Comparison of ENCODE assay signal across 13 cellular contexts in genomic region chr7:118803-119376, GRCh38.
A peak's percentile ranks its signal among the peaks of the same experiment; 100 is the strongest.
DNase-seq lines count a peak whose midpoint lies in the region; ATAC-seq and TF ChIP-seq lines count a peak whose summit lies in the region.
"Had no signal": no experiment of that assay in that cellular context is flagged by ENCODE, and none has a peak within 500 bp of the region (broad histone marks: within the 10 kb centered on the region; RNA-seq: fewer than 3 reads in every experiment).

No MANE protein-coding gene starts in this region.

- intact Hi-C loops in CD14-positive monocyte (cut with micrococcal nuclease) = loop anchor here in 1 of 2 donors (5.0 kb wide), 1 partner anchor 73 kb away; the partner anchor contains the start of gene FAM20C
- intact Hi-C loops in posterior vena cava (cut with DNase I) = no loop called here

- TF ChIP-seq POLR2A in gastroesophageal sphincter (IDR thresholded peaks at IDR 0.05) = no peak

- TF ChIP-seq CTCF in CD14-positive monocyte (IDR thresholded peaks at IDR 0.05) (no peak), gastroesophageal sphincter (IDR thresholded peaks at IDR 0.05) (no peak)

- peaks cover 0 to 44% (median 8%) of the 10 kb centered on the region in 3 donors for H3K4me1 ChIP-seq in gastroesophageal sphincter
- H3K4me1 ChIP-seq: BE2C had no signal

- H3K9me3 Mint-ChIP-seq in CD14-positive monocyte = peaks cover 0 to 11% (median 3%) of the 10 kb centered on the region in 7 donors
- peaks cover 9% of the 10 kb centered on the region for H3K9me3 Mint-ChIP-seq in activated T-cell treated with anti-CD3 and anti-CD28 coated beads, Interleukin-2, amount 50 U/mL, for 4 hours
- H3K9me3 Mint-ChIP-seq: natural killer cell had no signal

- H3K4me3 Mint-ChIP-seq in CD14-positive monocyte = peak overlapping the region; percentile 9 to 86
- no peak overlapping the region for H3K4me3 Mint-ChIP-seq in activated T-cell treated with anti-CD3 and anti-CD28 coated beads, Interleukin-2, amount 50 U/mL, for 4 hours
- H3K4me3 Mint-ChIP-seq: natural killer cell had no signal

- peaks cover 0 to 2% (median 1%) of the 10 kb centered on the region in 3 donors for H3K27me3 Mint-ChIP-seq in CD14-positive monocyte (ENCODE audit: low read depth in 3 of 3)
- peaks cover 21% of the 10 kb centered on the region for H3K27me3 Mint-ChIP-seq in activated T-cell treated with anti-CD3 and anti-CD28 coated beads, Interleukin-2, amount 50 U/mL, for 4 hours (ENCODE audit: low read depth)

- H3K27ac Mint-ChIP-seq in CD14-positive monocyte = peak overlapping the region; percentile 87 to 97 (median 93)
- H3K27ac Mint-ChIP-seq: natural killer cell had no signal

- peak overlapping the region in 3 of 4 donors; percentile 10 to 51 (median 46) for H3K27ac ChIP-seq in gastroesophageal sphincter

- H3K4me1 Mint-ChIP-seq in CD14-positive monocyte = peaks cover 83% of the 10 kb centered on the region
- peaks cover 2% of the 10 kb centered on the region for H3K4me1 Mint-ChIP-seq in activated T-cell treated with anti-CD3 and anti-CD28 coated beads, Interleukin-2, amount 50 U/mL, for 4 hours (ENCODE audit: low read depth)

- 67% methylated on average over 10 of the region's 27 CpGs; no CpG with 5 or more reads in 1 of the 2 donors for WGBS in gastroesophageal sphincter (ENCODE audit: low coverage in 1 of 2), 2 donors

- H3K36me3 Mint-ChIP-seq in CD14-positive monocyte = peaks cover 0 to 8% of the 10 kb centered on the region in 2 donors
- H3K36me3 Mint-ChIP-seq in activated T-cell treated with anti-CD3 and anti-CD28 coated beads, Interleukin-2, amount 50 U/mL, for 4 hours (ENCODE audit: insufficient read depth) = no peaks in the 10 kb centered on the region

- no peak for TF ChIP-seq EP300 in gastroesophageal sphincter (IDR thresholded peaks at IDR 0.05)

- peak; percentile 65 for DNase-seq in CD14-positive monocyte (ENCODE audit: low spot score)
- DNase-seq in OCI-M1 (lab: John Stamatoyannopoulos, UW) = peak; percentile 6
- DNase-seq in posterior vena cava (ENCODE audit: low spot score) = peak; percentile 73
- DNase-seq in activated T-cell treated with anti-CD3 and anti-CD28 coated beads, Interleukin-2, amount 50 U/mL, for 4 hours = no peak
- DNase-seq in stimulated activated CD4-positive, alpha-beta T cell treated with anti-CD3 and anti-CD28 coated beads, Interleukin-2, amount 100 ng/mL, for 24 hours = no peak
- DNase-seq in activated T-cell treated with anti-CD3 and anti-CD28 coated beads for 4 hours = no peak
- no peak for DNase-seq in MG63
- DNase-seq: BE2C; MM.1S; natural killer cell; stimulated activated CD4-positive, alpha-beta T cell treated with anti-CD3 and anti-CD28 coated beads, Interleukin-12 subunit alpha, Interleukin-12 subunit beta, amount 100 ng/mL, for 4 hours; stimulated activated CD8-positive, alpha-beta memory T cell treated with anti-CD3 and anti-CD28 coated beads, Interleukin-4, amount 100 ng/mL, for 48 hours had no signal

- no peak for ATAC-seq in gastroesophageal sphincter
- no peak for ATAC-seq in activated T-cell treated with anti-CD3 and anti-CD28 coated beads, Interleukin-2, amount 50 U/mL, for 4 hours

- H3K27me3 ChIP-seq in gastroesophageal sphincter = no peaks in the 10 kb centered on the region
- no peaks in the 10 kb centered on the region for H3K27me3 ChIP-seq in MG63
- H3K27me3 ChIP-seq: BE2C had no signal

- H3K36me3 ChIP-seq in gastroesophageal sphincter (no peaks in the 10 kb centered on the region), MG63 (no peaks in the 10 kb centered on the region)
- H3K36me3 ChIP-seq: BE2C had no signal

- no peaks in the 10 kb centered on the region for H3K9me3 ChIP-seq in gastroesophageal sphincter
- H3K9me3 ChIP-seq in MG63 = peaks cover 9% of the 10 kb centered on the region; the same call in 1 of the 2 replicates
- H3K9me3 ChIP-seq: BE2C had no signal

- no peak overlapping the region for H3K4me3 ChIP-seq in gastroesophageal sphincter
- no peak overlapping the region for H3K4me3 ChIP-seq in MG63

Comparison
In these comparisons a context has a peak if more than half of its experiments do, and no peak if none do; other contexts are left out.
1. DNase-seq: peak in CD14-positive monocyte (single experiment), OCI-M1 (single experiment) and posterior vena cava (single experiment); none in activated T-cell treated with anti-CD3 and anti-CD28 coated beads, Interleukin-2, amount 50 U/mL, for 4 hours (single experiment), stimulated activated CD4-positive, alpha-beta T cell treated with anti-CD3 and anti-CD28 coated beads, Interleukin-2, amount 100 ng/mL, for 24 hours (0 of 2), activated T-cell treated with anti-CD3 and anti-CD28 coated beads for 4 hours (single experiment) and MG63 (single experiment).